27 cellular contexts compared by ENCODE assay signal in the genomic region with DNA sequence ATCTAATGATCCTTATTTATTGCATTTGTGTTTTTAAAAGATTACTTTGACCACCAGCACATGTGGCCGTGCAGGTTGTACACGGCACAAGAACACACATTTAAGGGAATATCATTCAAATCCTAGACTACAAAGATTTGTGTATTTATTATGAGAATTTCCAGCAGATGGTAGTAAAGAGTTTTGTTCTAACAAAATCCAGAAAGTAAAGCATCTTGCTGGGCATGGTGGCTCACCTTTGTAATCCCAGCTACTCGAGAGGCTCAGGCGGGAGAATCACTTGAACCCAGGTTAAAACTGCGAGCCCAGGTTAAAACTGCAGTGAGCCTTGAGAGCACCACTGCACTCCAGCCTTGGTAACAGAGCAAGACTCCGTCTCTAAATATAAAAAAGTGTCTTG. TPM values are rescaled to one million over a fixed set of nuclear protein-coding genes. Genes with fewer than 3 reads are reported as not detected.
DNase-seq lines count a peak whose midpoint lies in the region; ATAC-seq, FAIRE-seq and TF ChIP-seq lines count a peak whose summit lies in the region.
"Had no signal": no experiment of that assay in that cellular context is flagged by ENCODE, and none has a peak within 500 bp of the region (broad histone marks: within the 10 kb centered on the region; RNA-seq: fewer than 3 reads in every experiment).

No MANE protein-coding gene starts in this region.

- peak in 1 of 2 experiments; percentile 28 for DNase-seq in A549 (ENCODE audit: low read depth in 1 of 2, low spot score in 1 of 2)
- peak; percentile 26 for DNase-seq in HCEC 1CT
- DNase-seq in dermis blood vessel endothelial cell, result peak; percentile 3
- no peak for DNase-seq in sciatic nerve (ENCODE audit: low spot score)
- no peak for DNase-seq in NCI-H1105 treated with DMSO at 0.1 percent for 48 hours (lab: John Stamatoyannopoulos, UW)
- no peak for DNase-seq in activated naive CD4-positive, alpha-beta T cell treated with anti-CD3 and anti-CD28 coated beads for 36 hours
- DNase-seq: activated CD4-positive, alpha-beta T cell treated with anti-CD3 and anti-CD28 coated beads, Interleukin-2, amount 50 U/mL, for 1 hour; activated effector memory CD4-positive, alpha-beta T cell treated with anti-CD3 and anti-CD28 coated beads, Interleukin-2, amount 50 U/mL, for 16 hours; colonic mucosa; DMS153; endodermal cell; glutamatergic neuron; kidney glomerular epithelial cell; MM.1S; NCI-H187; NCI-H226; NCI-H82; occipital lobe had no signal

- no peaks in the 10 kb centered on the region for H3K36me3 ChIP-seq in OCI-LY1 (ENCODE audit: insufficient read depth, low read length)
- H3K36me3 ChIP-seq: colonic mucosa, suprapubic skin had no signal

- no peak overlapping the region for H2AFZ ChIP-seq in OCI-LY1 (ENCODE audit: low read length)

- TF ChIP-seq EP300 in A549 (IDR thresholded peaks at IDR 0.05), result no peak

- H3K4me2 ChIP-seq in A549, result no peak overlapping the region
- H3K4me2 ChIP-seq in OCI-LY1 (ENCODE audit: low read length), result no peak overlapping the region
- H3K4me2 ChIP-seq: smooth muscle cell had no signal

- no peak overlapping the region for H3K4me3 Mint-ChIP-seq in activated naive CD4-positive, alpha-beta T cell treated with anti-CD3 and anti-CD28 coated beads for 36 hours
- H3K4me3 Mint-ChIP-seq: brain; endodermal cell; memory B cell; stimulated activated memory B cell treated with anti-CD40 and anti-IgM and Interleukin-4, amounts not matched to agents 10 μg/mL and 1 μg/mL and 100 μg/mL, for 72 hours had no signal

- peak overlapping the region in 1 of 2 experiments; percentile 60; a peak in 3 of 6 replicates for H3K27ac ChIP-seq in A549
- H3K27ac ChIP-seq in OCI-LY1 (ENCODE audit: low read depth, low read length, poor library complexity, severe bottlenecking), result no peak overlapping the region
- H3K27ac ChIP-seq: C4-2B, colonic mucosa, RWPE1, suprapubic skin had no signal

- H3K36me3 Mint-ChIP-seq in activated naive CD4-positive, alpha-beta T cell treated with anti-CD3 and anti-CD28 coated beads for 36 hours (ENCODE audit: low read depth), result no peaks in the 10 kb centered on the region
- H3K36me3 Mint-ChIP-seq: memory B cell; stimulated activated memory B cell treated with anti-CD40 and anti-IgM and Interleukin-4, amounts not matched to agents 10 μg/mL and 1 μg/mL and 100 μg/mL, for 72 hours had no signal

- POLR2A ChIA-PET in A549 (lab: Yijun Ruan, JAX), result no interaction called here

- no peaks in the 10 kb centered on the region for H3K79me2 ChIP-seq in OCI-LY1 (ENCODE audit: insufficient read depth, low read length)

- H3K27me3 Mint-ChIP-seq in activated naive CD4-positive, alpha-beta T cell treated with anti-CD3 and anti-CD28 coated beads for 36 hours (ENCODE audit: low read depth), result no peaks in the 10 kb centered on the region

- CTCF ChIA-PET in A549 (lab: Yijun Ruan, JAX), result interaction anchor here (0.6 to 4.6 kb wide), 7 partner anchors 9 to 377 kb away, joined by 3 to 24 read pairs (median 5); a partner anchor contains a TSS
- CTCF ChIA-PET in activated naive CD4-positive, alpha-beta T cell treated with anti-CD3 and anti-CD28 coated beads for 36 hours (lab: Charles Lee), result interaction anchor here (1.0 to 1.7 kb wide), 2 partner anchors 9 to 62 kb away, joined by 4 to 7 read pairs; a partner anchor contains a TSS

- ATAC-seq in A549, result peak in 1 of 2 experiments; percentile 51; a peak in 3 of 6 replicates
- ATAC-seq in GM18511 (IDR thresholded peaks at IDR 0.05; ENCODE audit: unreplicated experiment), result no peak
- ATAC-seq in sciatic nerve, result no peak

- no peaks in the 10 kb centered on the region for H3K4me1 Mint-ChIP-seq in activated naive CD4-positive, alpha-beta T cell treated with anti-CD3 and anti-CD28 coated beads for 36 hours (ENCODE audit: low read depth)
- H3K4me1 Mint-ChIP-seq: brain; endodermal cell; memory B cell; stimulated activated memory B cell treated with anti-CD40 and anti-IgM and Interleukin-4, amounts not matched to agents 10 μg/mL and 1 μg/mL and 100 μg/mL, for 72 hours had no signal

- H3K4me1 ChIP-seq in A549, result peaks cover 38% of the 10 kb centered on the region
- H3K4me1 ChIP-seq in OCI-LY1 (ENCODE audit: insufficient read depth, low read length, severe bottlenecking), result no peaks in the 10 kb centered on the region
- H3K4me1 ChIP-seq: colonic mucosa, suprapubic skin had no signal

- H3K9me3 ChIP-seq in A549, result no peaks in the 10 kb centered on the region
- no peaks in the 10 kb centered on the region for H3K9me3 ChIP-seq in OCI-LY1 (ENCODE audit: low read length)
- H3K9me3 ChIP-seq: colonic mucosa, suprapubic skin had no signal

- H3K9me2 ChIP-seq in OCI-LY1 (ENCODE audit: low read depth, low read length), result no peaks in the 10 kb centered on the region

- peak; percentile 46 for TF ChIP-seq CTCF in A549 (IDR thresholded peaks at IDR 0.05)
- peak; percentile 10; the same call in 1 of the 2 replicates for TF ChIP-seq CTCF in OCI-LY1 (IDR thresholded peaks at IDR 0.05; ENCODE audit: low read length)

- intact Hi-C loops in sciatic nerve (cut with DNase I), result no loop called here
- intact Hi-C loops in activated naive CD4-positive, alpha-beta T cell treated with anti-CD3 and anti-CD28 coated beads for 36 hours (cut with micrococcal nuclease), result loop anchor here (2.0 kb wide), 1 partner anchor 63 kb away; a partner anchor contains a TSS

- no peaks in the 10 kb centered on the region for H3K27me3 ChIP-seq in OCI-LY1 (ENCODE audit: insufficient read depth, low read length)
- H3K27me3 ChIP-seq: colonic mucosa, suprapubic skin had no signal

- no peaks in the 10 kb centered on the region for H4K20me1 ChIP-seq in OCI-LY1 (ENCODE audit: insufficient read depth, low read length)

- 68% methylated on average over 6 of the region's 6 CpGs for WGBS in A549 (ENCODE audit: missing lambda C conversion rate)

- no peak overlapping the region for H3K9ac ChIP-seq in OCI-LY1 (ENCODE audit: low read length)

- H3K4me3 ChIP-seq in A549 (no peak overlapping the region), OCI-LY1 (ENCODE audit: low read depth, low read length, poor library complexity, severe bottlenecking) (no peak overlapping the region)
- H3K4me3 ChIP-seq: colonic mucosa, smooth muscle cell, suprapubic skin had no signal

- no peaks in the 10 kb centered on the region for H3K9me3 Mint-ChIP-seq in activated naive CD4-positive, alpha-beta T cell treated with anti-CD3 and anti-CD28 coated beads for 36 hours
- H3K9me3 Mint-ChIP-seq: brain; endodermal cell; memory B cell; stimulated activated memory B cell treated with anti-CD40 and anti-IgM and Interleukin-4, amounts not matched to agents 10 μg/mL and 1 μg/mL and 100 μg/mL, for 72 hours had no signal

- H3F3A ChIP-seq in OCI-LY1 (ENCODE audit: insufficient read depth, low read length), result no peaks in the 10 kb centered on the region

- H3K27ac Mint-ChIP-seq in activated naive CD4-positive, alpha-beta T cell treated with anti-CD3 and anti-CD28 coated beads for 36 hours, result no peak overlapping the region
- H3K27ac Mint-ChIP-seq: memory B cell; stimulated activated memory B cell treated with anti-CD40 and anti-IgM and Interleukin-4, amounts not matched to agents 10 μg/mL and 1 μg/mL and 100 μg/mL, for 72 hours had no signal

- no peak for FAIRE-seq in A549 (lab: Jason Lieb, UNC)

- TF ChIP-seq POLR2A in A549 (IDR thresholded peaks at IDR 0.05; ENCODE audit: low read length), result no peak

- TF ChIP-seq RAD21 in A549 (conservative IDR thresholded peaks at IDR 0.05 in 1 of 2, IDR thresholded peaks at IDR 0.05 in 1 of 2), result peak; percentile 37 to 46; a peak in 3 of 5 replicates

TF ChIP-seq in A549, 52 proteins besides CTCF, POLR2A, EP300 and RAD21:
- TF ChIP-seq SMC3 (IDR thresholded peaks at IDR 0.05), result 0 out of 3 replicates have a peak, but pooled peaks have one; percentile 26
- TF ChIP-seq FOSL2 (IDR thresholded peaks at IDR 0.05), result no peak
- TF ChIP-seq FOSL2 (CRISPR knock-in tag; IDR thresholded peaks at IDR 0.05), result no peak

RNA-seq across cellular contexts. Expression of a gene that starts 31.5 kb away (rescaled TPM):
- polyA plus RNA-seq in A549 (2011; rRNA removed) (19.7 and 22.2 TPM in 2 replicates), A549 (2017; fragmentation: RNase III; extraction: RNeasy Plus Mini Kit Qiagen cat#74134 plus additional on column Dnase treatment) (27.5 to 30.9 TPM (median 29.6 TPM) in 3 replicates)
- 23.7 and 25.1 TPM in 2 replicates for polyA plus RNA-seq in A549 (2012; cell fraction: cytosol; rRNA removed)
- polyA plus RNA-seq in A549 (2012; cell fraction: nucleus; rRNA removed), result 18.5 and 23.7 TPM in 2 replicates
- 17.9 and 18.6 TPM in 2 replicates for polyA minus RNA-seq in A549 (2011; rRNA and poly(A)+ RNA removed)
- total RNA-seq in dermis blood vessel endothelial cell (under 0.01 and 0.05 TPM in 2 replicates), sciatic nerve (6.7 TPM)
- 1 to 10 TPM; 2.7 to 3.2 TPM for total RNA-seq in activated naive CD4-positive, alpha-beta T cell treated with anti-CD3 and anti-CD28 coated beads for 36 hours

RNA-seq across cellular contexts. Expression of a gene that starts 48.4 kb away (rescaled TPM):
- polyA plus RNA-seq in A549 (2011; rRNA removed), result 27.6 and 30.0 TPM in 2 replicates
- 37.3 and 43.3 TPM in 2 replicates for polyA plus RNA-seq in A549 (2012; cell fraction: cytosol; rRNA removed)
- polyA plus RNA-seq in A549 (2012; cell fraction: nucleus; rRNA removed), result 36.1 and 36.7 TPM in 2 replicates
- polyA plus RNA-seq in A549 (2017; fragmentation: RNase III; extraction: RNeasy Plus Mini Kit Qiagen cat#74134 plus additional on column Dnase treatment), result 34.8 to 36.1 TPM (median 35.5 TPM) in 3 replicates
- 21.0 and 24.5 TPM in 2 replicates for polyA minus RNA-seq in A549 (2011; rRNA and poly(A)+ RNA removed)
- total RNA-seq in dermis blood vessel endothelial cell, result 0.85 and 3.0 TPM in 2 replicates
- total RNA-seq in sciatic nerve, result 14.1 TPM
- total RNA-seq in activated naive CD4-positive, alpha-beta T cell treated with anti-CD3 and anti-CD28 coated beads for 36 hours, result 1 to 10 TPM; 3.0 to 3.3 TPM

Comparison
In these comparisons a context has a peak if more than half of its experiments do, and no peak if none do; other contexts are left out.
1. DNase-seq: peak in HCEC 1CT (single experiment) and dermis blood vessel endothelial cell (single experiment); none in sciatic nerve (single experiment), NCI-H1105 treated with DMSO at 0.1 percent for 48 hours (single experiment) and activated naive CD4-positive, alpha-beta T cell treated with anti-CD3 and anti-CD28 coated beads for 36 hours (single experiment).